In genomic region chr18:46696268-46696667, GRCh38 we compare ENCODE assay signal across 23 cellular contexts. TPM values are rescaled to one million over a fixed set of nuclear protein-coding genes. Genes with fewer than 3 reads are reported as not detected.
A peak's percentile ranks its signal among the peaks of the same experiment; 100 is the strongest.
DNase-seq lines count a peak whose midpoint lies in the region; ATAC-seq, FAIRE-seq and TF ChIP-seq lines count a peak whose summit lies in the region.
"Had no signal": no experiment of that assay in that cellular context is flagged by ENCODE, and none has a peak within 500 bp of the region (broad histone marks: within the 10 kb centered on the region; RNA-seq: fewer than 3 reads in every experiment).

No MANE protein-coding gene starts in this region.

- no peak for TF ChIP-seq POLR2A in stomach (IDR thresholded peaks at IDR 0.05)
- TF ChIP-seq POLR2A in H54 (IDR thresholded peaks at IDR 0.05; ENCODE audit: low read depth, low read length), result no peak

- H3K9me3 ChIP-seq in left ventricle myocardium inferior (replicated peaks), result no peaks in the 10 kb centered on the region
- H3K9me3 ChIP-seq in parathyroid adenoma (ENCODE audit: control insufficient read depth, low read length), result no peaks in the 10 kb centered on the region
- H3K9me3 ChIP-seq in stomach, result no peaks in the 10 kb centered on the region
- H3K9me3 ChIP-seq: BE2C had no signal

- no peak overlapping the region for H2BK15ac ChIP-seq in mesendoderm (replicated peaks; ENCODE audit: low read depth)

- H2BK5ac ChIP-seq in mesendoderm (ENCODE audit: low read length), result no peak overlapping the region

- no peak overlapping the region for H4K8ac ChIP-seq in mesendoderm (ENCODE audit: low read depth, low read length)

- no peak overlapping the region for H3K18ac ChIP-seq in mesendoderm (ENCODE audit: low read length)

- H2AK5ac ChIP-seq in mesendoderm (ENCODE audit: low read length), result no peak overlapping the region

- no peak overlapping the region for H2AFZ ChIP-seq in parathyroid adenoma

- H3K27ac ChIP-seq in left ventricle myocardium inferior (replicated peaks), result no peak overlapping the region
- peak overlapping the region; percentile 77 for H3K27ac ChIP-seq in parathyroid adenoma
- no peak overlapping the region for H3K27ac ChIP-seq in stomach
- H3K27ac ChIP-seq in mesendoderm (ENCODE audit: low read depth, low read length), result no peak overlapping the region
- H3K27ac ChIP-seq: HL-60 had no signal

- no peak for TF ChIP-seq EP300 in stomach (IDR thresholded peaks at IDR 0.05)

- H4K5ac ChIP-seq in mesendoderm (ENCODE audit: low read length), result no peak overlapping the region

- no peak overlapping the region for H3K56ac ChIP-seq in mesendoderm (ENCODE audit: low read length)

- DNase-seq in left ventricle myocardium inferior, result peak; percentile 33
- no peak for DNase-seq in left cardiac atrium
- DNase-seq in stomach, result peak; percentile 30
- DNase-seq in H54 (ENCODE audit: insufficient read length, low spot score), result no peak
- DNase-seq in mesendoderm, result no peak
- DNase-seq: ACHN; BE2C; C1 segment of cervical spinal cord; CD4-positive, CD25-positive, alpha-beta regulatory T cell; CD8-positive, alpha-beta memory T cell; COR-L47; DMS 273 treated with DMSO at 0.1 percent for 48 hours; DMS53; DND-41; EL; HCEC 1CT had no signal

- peaks cover 17% of the 10 kb centered on the region for H3K79me2 ChIP-seq in parathyroid adenoma
- H3K79me2 ChIP-seq in mesendoderm (ENCODE audit: control insufficient read depth, insufficient read depth, low read length), result no peaks in the 10 kb centered on the region

- no peak overlapping the region for H3K4ac ChIP-seq in mesendoderm (ENCODE audit: low read depth, low read length)

- H3K27me3 ChIP-seq in left ventricle myocardium inferior (ENCODE audit: low read depth), result no peaks in the 10 kb centered on the region
- no peaks in the 10 kb centered on the region for H3K27me3 ChIP-seq in parathyroid adenoma (ENCODE audit: control insufficient read depth, insufficient read depth, low read length)
- H3K27me3 ChIP-seq in stomach, result no peaks in the 10 kb centered on the region
- no peaks in the 10 kb centered on the region for H3K27me3 ChIP-seq in mesendoderm (ENCODE audit: insufficient read depth, low read length, poor library complexity)
- H3K27me3 ChIP-seq: BE2C had no signal

- intact Hi-C loops in left ventricle myocardium inferior (cut with micrococcal nuclease) (no loop called here), left cardiac atrium (cut with DNase I) (no loop called here), stomach (cut with DNase I; ENCODE audit: low total_unique reads) (no loop called here)

- H3K36me3 ChIP-seq in left ventricle myocardium inferior (no peaks in the 10 kb centered on the region), parathyroid adenoma (ENCODE audit: control insufficient read depth, insufficient read depth, low read length) (no peaks in the 10 kb centered on the region), stomach (no peaks in the 10 kb centered on the region), mesendoderm (ENCODE audit: control insufficient read depth, insufficient read depth, low read length) (no peaks in the 10 kb centered on the region)
- H3K36me3 ChIP-seq: BE2C had no signal

- TF ChIP-seq CTCF in left ventricle myocardium inferior (IDR thresholded peaks at IDR 0.05; ENCODE audit: borderline replicate concordance) (no peak), parathyroid adenoma (IDR thresholded peaks at IDR 0.05) (no peak), stomach (IDR thresholded peaks at IDR 0.05) (no peak)

- H2BK120ac ChIP-seq in mesendoderm (ENCODE audit: low read depth, low read length), result no peak overlapping the region

- no peak overlapping the region for H3K23ac ChIP-seq in mesendoderm (ENCODE audit: low read length)

- 52 to 68% (median 61%) methylated on average over 3 of the region's 3 CpGs for WGBS in stomach, 5 donors
- WGBS in mesendoderm (ENCODE audit: extremely low coverage, insufficient coverage, low lambda C conversion rate), result no CpG with 5 or more reads among the region's 3 CpGs

- H3K4me2 ChIP-seq in parathyroid adenoma (ENCODE audit: low read length) (no peak overlapping the region), mesendoderm (ENCODE audit: low read length) (no peak overlapping the region)

- H3K79me1 ChIP-seq in mesendoderm (ENCODE audit: low read length), result no peaks in the 10 kb centered on the region

- H3K4me3 ChIP-seq in left ventricle myocardium inferior (no peak overlapping the region), parathyroid adenoma (ENCODE audit: low read depth, low read length) (no peak overlapping the region), stomach (no peak overlapping the region), mesendoderm (ENCODE audit: low read length) (no peak overlapping the region)
- H3K4me3 ChIP-seq: GM12878 had no signal

- H3K4me1 ChIP-seq in left ventricle myocardium inferior, result peaks cover 12% of the 10 kb centered on the region
- H3K4me1 ChIP-seq in parathyroid adenoma, result peaks cover 56% of the 10 kb centered on the region
- H3K4me1 ChIP-seq in stomach, result no peaks in the 10 kb centered on the region
- no peaks in the 10 kb centered on the region for H3K4me1 ChIP-seq in mesendoderm (ENCODE audit: control insufficient read depth, low read depth, low read length)
- H3K4me1 ChIP-seq: BE2C had no signal

- FAIRE-seq in H54 (lab: Jason Lieb, UNC), result no peak
- FAIRE-seq: A204.1, GM12878, H1 had no signal

- ATAC-seq in left cardiac atrium, result no peak
- ATAC-seq: GM12878 had no signal

- no peak overlapping the region for H3K9ac ChIP-seq in parathyroid adenoma
- no peak overlapping the region for H3K9ac ChIP-seq in mesendoderm (ENCODE audit: low read length)

RNA-seq across cellular contexts. Expression of gene LOXHD1, which starts 39.2 kb away (rescaled TPM):
- total RNA-seq in left ventricle myocardium inferior, result 0.49 TPM
- total RNA-seq in left cardiac atrium, result under 1 TPM; 0.24 to 0.59 TPM
- total RNA-seq in stomach, result 1 to 10 TPM in 1 of 5 donors, under 1 TPM in 1, not detected in 3; 0.45 to 1.3 TPM
- under 1 TPM in 2 of 3 donors, not detected in 1; 0.03 to 0.12 TPM for polyA plus RNA-seq in stomach
- polyA plus RNA-seq in mesendoderm (2013, experiment 1 of 2), result 0.06 TPM
- polyA plus RNA-seq in mesendoderm (2013, experiment 2 of 2), result 0.06 TPM
- total RNA-seq: CD4-positive, CD25-positive, alpha-beta regulatory T cell; CD8-positive, alpha-beta memory T cell; G401; GM12878; H1; HT1080 had no signal
- polyA plus RNA-seq: CD4-positive, CD25-positive, alpha-beta regulatory T cell; CD8-positive, alpha-beta memory T cell; GM12878 had no signal

Comparison
In these comparisons a context has a peak if more than half of its experiments do, and no peak if none do; other contexts are left out.
1. DNase-seq: peak in left ventricle myocardium inferior (single experiment) and stomach (single experiment); none in left cardiac atrium (single experiment), H54 (single experiment) and mesendoderm (single experiment).